ENCODE assay signal across 1 cellular context in the genomic region with DNA sequence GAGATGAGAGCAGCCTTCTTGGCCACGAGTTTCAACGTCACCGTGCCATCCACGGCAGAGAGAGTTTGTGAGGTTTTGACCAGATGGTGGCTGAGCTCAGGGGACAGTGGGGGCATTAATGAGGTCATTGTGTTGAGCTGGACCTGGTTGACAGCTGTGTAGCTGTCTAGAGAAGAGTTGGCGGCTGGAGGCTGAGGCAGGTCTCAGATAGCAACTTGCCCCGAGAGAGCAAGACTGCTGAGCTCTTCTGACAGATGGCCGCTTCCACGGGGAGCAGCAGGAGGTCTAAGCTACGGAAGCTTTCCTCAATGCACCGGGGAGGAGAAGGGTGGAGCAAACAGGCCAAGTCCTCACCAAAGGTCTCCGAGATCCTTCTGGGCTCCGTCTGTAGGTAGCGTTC.
TF ChIP-seq lines count a peak whose summit lies in the region.

No MANE protein-coding gene starts in this region.

TF ChIP-seq in WTC11, 78 proteins besides CTCF, POLR2A, EP300 and RAD21 (continued from another document):
- TF ChIP-seq STAT6 (CRISPR knock-in tag; conservative IDR thresholded peaks at IDR 0.05; ENCODE audit: low read depth) (no peak), TP53 (CRISPR knock-in tag; IDR thresholded peaks at IDR 0.05) (no peak), MXD4 (CRISPR knock-in tag; IDR thresholded peaks at IDR 0.05; ENCODE audit: borderline replicate concordance) (no peak), ZNF416 (CRISPR knock-in tag; IDR thresholded peaks at IDR 0.05) (no peak), ATF3 (CRISPR knock-in tag; conservative IDR thresholded peaks at IDR 0.05) (no peak), PRRX2 (CRISPR knock-in tag; IDR thresholded peaks at IDR 0.05) (no peak), ZNF671 (CRISPR knock-in tag; IDR thresholded peaks at IDR 0.05) (no peak), ZNF219 (CRISPR knock-in tag; IDR thresholded peaks at IDR 0.05; ENCODE audit: borderline replicate concordance) (no peak), ZNF425 (CRISPR knock-in tag; conservative IDR thresholded peaks at IDR 0.05) (no peak), ESRRA (CRISPR knock-in tag; IDR thresholded peaks at IDR 0.05; ENCODE audit: borderline replicate concordance) (no peak), FOXP1 (CRISPR knock-in tag; IDR thresholded peaks at IDR 0.05; ENCODE audit: borderline replicate concordance) (no peak), SOX15 (CRISPR knock-in tag; IDR thresholded peaks at IDR 0.05) (no peak), HMGXB4 (CRISPR knock-in tag; IDR thresholded peaks at IDR 0.05) (no peak), NFATC4 (CRISPR knock-in tag; IDR thresholded peaks at IDR 0.05) (no peak)
- TF ChIP-seq, protein P1, sequence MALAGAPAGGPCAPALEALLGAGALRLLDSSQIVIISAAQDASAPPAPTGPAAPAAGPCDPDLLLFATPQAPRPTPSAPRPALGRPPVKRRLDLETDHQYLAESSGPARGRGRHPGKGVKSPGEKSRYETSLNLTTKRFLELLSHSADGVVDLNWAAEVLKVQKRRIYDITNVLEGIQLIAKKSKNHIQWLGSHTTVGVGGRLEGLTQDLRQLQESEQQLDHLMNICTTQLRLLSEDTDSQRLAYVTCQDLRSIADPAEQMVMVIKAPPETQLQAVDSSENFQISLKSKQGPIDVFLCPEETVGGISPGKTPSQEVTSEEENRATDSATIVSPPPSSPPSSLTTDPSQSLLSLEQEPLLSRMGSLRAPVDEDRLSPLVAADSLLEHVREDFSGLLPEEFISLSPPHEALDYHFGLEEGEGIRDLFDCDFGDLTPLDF (CRISPR knock-in tag; IDR thresholded peaks at IDR 0.05), result no peak
- TF ChIP-seq, protein P2, sequence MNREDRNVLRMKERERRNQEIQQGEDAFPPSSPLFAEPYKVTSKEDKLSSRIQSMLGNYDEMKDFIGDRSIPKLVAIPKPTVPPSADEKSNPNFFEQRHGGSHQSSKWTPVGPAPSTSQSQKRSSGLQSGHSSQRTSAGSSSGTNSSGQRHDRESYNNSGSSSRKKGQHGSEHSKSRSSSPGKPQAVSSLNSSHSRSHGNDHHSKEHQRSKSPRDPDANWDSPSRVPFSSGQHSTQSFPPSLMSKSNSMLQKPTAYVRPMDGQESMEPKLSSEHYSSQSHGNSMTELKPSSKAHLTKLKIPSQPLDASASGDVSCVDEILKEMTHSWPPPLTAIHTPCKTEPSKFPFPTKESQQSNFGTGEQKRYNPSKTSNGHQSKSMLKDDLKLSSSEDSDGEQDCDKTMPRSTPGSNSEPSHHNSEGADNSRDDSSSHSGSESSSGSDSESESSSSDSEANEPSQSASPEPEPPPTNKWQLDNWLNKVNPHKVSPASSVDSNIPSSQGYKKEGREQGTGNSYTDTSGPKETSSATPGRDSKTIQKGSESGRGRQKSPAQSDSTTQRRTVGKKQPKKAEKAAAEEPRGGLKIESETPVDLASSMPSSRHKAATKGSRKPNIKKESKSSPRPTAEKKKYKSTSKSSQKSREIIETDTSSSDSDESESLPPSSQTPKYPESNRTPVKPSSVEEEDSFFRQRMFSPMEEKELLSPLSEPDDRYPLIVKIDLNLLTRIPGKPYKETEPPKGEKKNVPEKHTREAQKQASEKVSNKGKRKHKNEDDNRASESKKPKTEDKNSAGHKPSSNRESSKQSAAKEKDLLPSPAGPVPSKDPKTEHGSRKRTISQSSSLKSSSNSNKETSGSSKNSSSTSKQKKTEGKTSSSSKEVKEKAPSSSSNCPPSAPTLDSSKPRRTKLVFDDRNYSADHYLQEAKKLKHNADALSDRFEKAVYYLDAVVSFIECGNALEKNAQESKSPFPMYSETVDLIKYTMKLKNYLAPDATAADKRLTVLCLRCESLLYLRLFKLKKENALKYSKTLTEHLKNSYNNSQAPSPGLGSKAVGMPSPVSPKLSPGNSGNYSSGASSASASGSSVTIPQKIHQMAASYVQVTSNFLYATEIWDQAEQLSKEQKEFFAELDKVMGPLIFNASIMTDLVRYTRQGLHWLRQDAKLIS (CRISPR knock-in tag; IDR thresholded peaks at IDR 0.05; ENCODE audit: borderline replicate concordance), result no peak
- TF ChIP-seq, protein P3, sequence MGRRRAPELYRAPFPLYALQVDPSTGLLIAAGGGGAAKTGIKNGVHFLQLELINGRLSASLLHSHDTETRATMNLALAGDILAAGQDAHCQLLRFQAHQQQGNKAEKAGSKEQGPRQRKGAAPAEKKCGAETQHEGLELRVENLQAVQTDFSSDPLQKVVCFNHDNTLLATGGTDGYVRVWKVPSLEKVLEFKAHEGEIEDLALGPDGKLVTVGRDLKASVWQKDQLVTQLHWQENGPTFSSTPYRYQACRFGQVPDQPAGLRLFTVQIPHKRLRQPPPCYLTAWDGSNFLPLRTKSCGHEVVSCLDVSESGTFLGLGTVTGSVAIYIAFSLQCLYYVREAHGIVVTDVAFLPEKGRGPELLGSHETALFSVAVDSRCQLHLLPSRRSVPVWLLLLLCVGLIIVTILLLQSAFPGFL (CRISPR knock-in tag; IDR thresholded peaks at IDR 0.05; ENCODE audit: borderline replicate concordance), result no peak
